30 cellular contexts compared by ENCODE assay signal in genomic region chr16:9058211-9058610, GRCh38.
"Had no signal": no experiment of that assay in that cellular context is flagged by ENCODE, and none has a peak within 500 bp of the region (broad histone marks: within the 10 kb centered on the region; RNA-seq: fewer than 3 reads in every experiment).

No MANE protein-coding gene starts in this region.

- DNase-seq: activated B cell treated with CpG ODN at 0.5 μM for 24 hours; activated CD4-positive, alpha-beta memory T cell treated with anti-CD3 and anti-CD28 coated beads for 36 hours; activated CD4-positive, alpha-beta T cell treated with anti-CD3 and anti-CD28 coated beads for 4 hours; activated CD4-positive, alpha-beta T cell treated with anti-CD3 and anti-CD28 coated beads, Interleukin-2, amount 10 ng/mL, durations not matched to agents 24 days and 14 days; activated CD4-positive, alpha-beta T cell treated with anti-CD3 and anti-CD28 coated beads, Interleukin-2, amount 50 U/mL, for 1 hour; activated CD4-positive, alpha-beta T cell treated with anti-CD3 and anti-CD28 coated beads, Interleukin-2, amount 50 U/mL, for 4 hours; activated CD4-positive, CD25-positive, alpha-beta regulatory T cell treated with anti-CD3 and anti-CD28 coated beads, Interleukin-2, amount 50 U/mL, for 72 hours; activated CD8-positive, alpha-beta memory T cell treated with anti-CD3 and anti-CD28 coated beads, Interleukin-2, amount 50 U/mL, for 4 hours; activated CD8-positive, alpha-beta T cell treated with anti-CD3 and anti-CD28 coated beads for 36 hours; activated effector memory CD4-positive, alpha-beta T cell treated with anti-CD3 and anti-CD28 coated beads, Interleukin-2, amount 50 U/mL, for 16 hours; activated gamma-delta T cell treated with Interleukin-2 at 50 U/mL for 16 hours; activated naive CD4-positive, alpha-beta T cell; activated naive CD4-positive, alpha-beta T cell treated with anti-CD3 and anti-CD28 coated beads for 36 hours; activated naive CD4-positive, alpha-beta T cell treated with anti-CD3 and anti-CD28 coated beads, Interleukin-2, amount 50 U/mL, for 16 hours; activated naive CD8-positive, alpha-beta T cell treated with anti-CD3 and anti-CD28 coated beads for 36 hours; activated T-cell treated with anti-CD3 and anti-CD28 coated beads for 4 hours; activated T-cell treated with anti-CD3 and anti-CD28 coated beads, Interleukin-2, amount 50 U/mL, for 1 hour; activated T-cell treated with anti-CD3 and anti-CD28 coated beads, Interleukin-2, amount 50 U/mL, for 4 hours; activated T-cell treated with anti-CD3 and anti-CD28 coated beads, Interleukin-2, amount 50 U/mL, for 72 hours; adrenal gland; amniotic stem cell; aorta; caudate nucleus; cerebellar nuclear complex; T-helper 1 cell; T-helper 9 cell had no signal

- H3K27me3 ChIP-seq: adrenal gland, cardiac muscle cell had no signal

- H3K36me3 ChIP-seq: adrenal gland, cardiac muscle cell had no signal

- H3K27ac ChIP-seq: adrenal gland, cardiac muscle cell, VCaP had no signal

- ATAC-seq: activated CD8-positive, alpha-beta T cell treated with anti-CD3 and anti-CD28 coated beads for 36 hours; activated naive CD4-positive, alpha-beta T cell treated with anti-CD3 and anti-CD28 coated beads, Interleukin-2, amount 50 U/mL, for 72 hours; activated T-cell treated with anti-CD3 and anti-CD28 coated beads, Interleukin-2, amount 50 U/mL, for 4 hours; activated T-cell treated with anti-CD3 and anti-CD28 coated beads, Interleukin-2, amount 50 U/mL, for 72 hours; activated T-helper 17 cell treated with anti-CD3 and anti-CD28 coated beads, Interleukin-2, amount 50 U/mL, for 72 hours had no signal

- H3K4me3 ChIP-seq: adrenal gland, cardiac muscle cell had no signal

- H3K9me3 ChIP-seq: adrenal gland had no signal
